ENCODE assay signal across 18 cellular contexts in the genomic region with DNA sequence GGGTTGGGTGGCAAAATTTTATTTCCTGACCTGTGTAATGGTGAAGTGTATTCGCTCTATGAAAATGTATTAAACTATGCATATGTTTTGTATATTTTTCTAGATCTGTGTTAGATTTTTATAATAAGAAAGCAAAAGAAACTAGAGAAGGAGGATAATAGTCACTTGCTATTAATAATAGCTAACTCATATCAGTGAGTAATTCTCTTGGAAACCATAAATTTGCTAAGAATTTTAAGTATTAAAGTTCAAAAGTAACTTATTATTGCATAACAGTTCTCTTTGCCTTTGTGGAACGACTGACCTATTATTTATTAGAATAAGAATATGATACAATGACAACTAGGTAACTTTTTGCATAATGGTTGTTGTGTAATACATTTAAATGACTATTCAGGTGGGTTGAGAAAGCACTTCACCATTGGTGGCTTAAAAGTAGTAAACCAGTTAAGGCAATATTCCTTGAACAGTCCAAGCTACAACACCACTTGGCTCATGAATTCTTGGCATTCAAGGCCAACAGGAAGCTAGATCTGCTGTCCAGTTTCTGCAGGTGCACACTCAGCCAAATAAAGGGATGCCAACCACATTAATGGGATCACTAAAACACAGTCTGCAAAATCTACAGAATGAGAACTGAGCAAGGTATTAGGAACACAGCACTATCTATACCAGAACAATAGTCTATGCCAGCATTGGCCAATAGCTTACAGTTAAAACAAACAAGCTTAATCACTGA.
"Had no signal": no experiment of that assay in that cellular context is flagged by ENCODE, and none has a peak within 500 bp of the region (broad histone marks: within the 10 kb centered on the region; RNA-seq: fewer than 3 reads in every experiment).

No MANE protein-coding gene starts in this region.

- DNase-seq: KBM-7; NCI-H1092 treated with DMSO at 0.1 percent for 48 hours; NCI-H146; NCI-H1694 treated with DMSO at 0.1 percent for 48 hours; NCI-H1930; NCI-H2081; NCI-H2107; NCI-H2227 treated with DMSO at 0.1 percent for 48 hours; NCI-H524; NCI-H526 treated with DMSO at 0.1 percent for 48 hours; NCI-H748 treated with DMSO at 0.1 percent for 48 hours; NK-92 treated with Interleukin-12 subunit alpha and Interleukin-12 subunit beta, amount 100 ng/mL, for 24 hours; PC-3; SHP77; SK-N-SH; SW 1271 had no signal

- H3K9me3 ChIP-seq: SK-N-SH had no signal

- H3K9ac ChIP-seq: SK-N-SH had no signal

- ATAC-seq: Panc1, PC-3 had no signal

- H3K27ac ChIP-seq: RWPE1 had no signal
